In genomic region chr2:14303366-14304115, GRCh38 we compare ENCODE assay signal across 12 cellular contexts.
DNase-seq lines count a peak whose midpoint lies in the region; ATAC-seq and TF ChIP-seq lines count a peak whose summit lies in the region.
"Had no signal": no experiment of that assay in that cellular context is flagged by ENCODE, and none has a peak within 500 bp of the region (broad histone marks: within the 10 kb centered on the region; RNA-seq: fewer than 3 reads in every experiment).

No MANE protein-coding gene starts in this region.

- no peak for TF ChIP-seq POLR2A in testis (IDR thresholded peaks at IDR 0.05)
- TF ChIP-seq POLR2A in upper lobe of left lung (IDR thresholded peaks at IDR 0.05): no peak

- 91 to 96% methylated on average over 3 of the region's 3 CpGs for WGBS in testis, 2 donors
- 92 to 96% methylated on average over 3 of the region's 3 CpGs for WGBS in upper lobe of left lung, 2 donors

- no peaks in the 10 kb centered on the region for H3K27me3 ChIP-seq in testis
- no peaks in the 10 kb centered on the region for H3K27me3 ChIP-seq in upper lobe of left lung
- H3K27me3 ChIP-seq in right atrium auricular region: no peaks in the 10 kb centered on the region

- POLR2A ChIA-PET in GM10248 (lab: Yijun Ruan, JAX): no interaction called here

- H3K4me3 ChIP-seq in testis: no peak overlapping the region
- H3K4me3 ChIP-seq in upper lobe of left lung: no peak overlapping the region
- H3K4me3 ChIP-seq in right atrium auricular region: no peak overlapping the region
- H3K4me3 ChIP-seq: A549, psoas muscle had no signal

- DNase-seq in GM10248 (ENCODE audit: extremely low spot score) (peak; percentile 21), testis (no peak), upper lobe of left lung (no peak), right atrium auricular region (ENCODE audit: low spot score) (no peak), NCI-H82 treated with DMSO at 0.1 percent for 48 hours (lab: John Stamatoyannopoulos, UW; ENCODE audit: unreplicated experiment) (no peak)
- DNase-seq: NCI-H1105, psoas muscle had no signal

- peak; percentile 62 for ATAC-seq in GM19397 (IDR thresholded peaks at IDR 0.05; ENCODE audit: unreplicated experiment)
- peak; percentile 91 for ATAC-seq in HG02852 (IDR thresholded peaks at IDR 0.05; ENCODE audit: unreplicated experiment)
- ATAC-seq in HG03521 (IDR thresholded peaks at IDR 0.05; ENCODE audit: unreplicated experiment): peak; percentile 77
- ATAC-seq in upper lobe of left lung (ENCODE audit: low FRiP score in 2 of 2): no peak
- ATAC-seq: A549, PC-3, psoas muscle had no signal

- no peak for TF ChIP-seq CTCF in GM10248 (IDR thresholded peaks at IDR 0.05; ENCODE audit: control extremely low read depth, extremely low read depth, low read depth, missing control alignments)
- TF ChIP-seq CTCF in testis (IDR thresholded peaks at IDR 0.05): no peak
- no peak for TF ChIP-seq CTCF in upper lobe of left lung (IDR thresholded peaks at IDR 0.05)
- TF ChIP-seq CTCF in right atrium auricular region (IDR thresholded peaks at IDR 0.05): no peak

- TF ChIP-seq EP300 in upper lobe of left lung (IDR thresholded peaks at IDR 0.05): no peak

- H3K36me3 ChIP-seq in testis (ENCODE audit: low read depth, missing control alignments): no peaks in the 10 kb centered on the region
- no peaks in the 10 kb centered on the region for H3K36me3 ChIP-seq in upper lobe of left lung
- no peaks in the 10 kb centered on the region for H3K36me3 ChIP-seq in right atrium auricular region

- H3K27ac ChIP-seq in testis: no peak overlapping the region
- no peak overlapping the region for H3K27ac ChIP-seq in upper lobe of left lung
- no peak overlapping the region for H3K27ac ChIP-seq in right atrium auricular region
- H3K27ac ChIP-seq: A549, psoas muscle had no signal

- H3K4me1 ChIP-seq in testis (no peaks in the 10 kb centered on the region), upper lobe of left lung (no peaks in the 10 kb centered on the region), right atrium auricular region (no peaks in the 10 kb centered on the region)
- H3K4me1 ChIP-seq: A549, psoas muscle had no signal

- intact Hi-C loops in testis (cut with DNase I; ENCODE audit: low total_unique reads): no loop called here

- H3K9me3 ChIP-seq in testis (no peaks in the 10 kb centered on the region), upper lobe of left lung (no peaks in the 10 kb centered on the region), right atrium auricular region (no peaks in the 10 kb centered on the region)
- H3K9me3 ChIP-seq: psoas muscle had no signal

- CTCF ChIA-PET in GM10248 (lab: Yijun Ruan, JAX): interaction anchor here (1.0 kb wide), 1 partner anchor 24 kb away, joined by 3 read pairs; no protein-coding TSS in a partner anchor

Comparison
In these comparisons a context has a peak if more than half of its experiments do, and no peak if none do; other contexts are left out.
1. ATAC-seq: peak in GM19397 (single experiment), HG02852 (single experiment) and HG03521 (single experiment); none in upper lobe of left lung (0 of 2).